In genomic region chr10:47871485-47872180, GRCh38 we compare ENCODE assay signal across 8 cellular contexts. TPM values are rescaled to one million over a fixed set of nuclear protein-coding genes. Genes with fewer than 3 reads are reported as not detected.
"Had no signal": no experiment of that assay in that cellular context is flagged by ENCODE, and none has a peak within 500 bp of the region (broad histone marks: within the 10 kb centered on the region; RNA-seq: fewer than 3 reads in every experiment).

No MANE protein-coding gene starts in this region.

RNA-seq across cellular contexts. Expression of gene NPY4R2, which starts 46.8 kb away (rescaled TPM):
- total RNA-seq: LHCN-M2, MCF 10A, NCI-H460, OCI-LY7, PC-9, RPMI7951, SJCRH30, SK-MEL-5 had no signal
